25 cellular contexts compared by ENCODE assay signal in genomic region chr16:77408607-77409006, GRCh38. TPM values are rescaled to one million over a fixed set of nuclear protein-coding genes. Genes with fewer than 3 reads are reported as not detected.
A peak's percentile ranks its signal among the peaks of the same experiment; 100 is the strongest.
DNase-seq lines count a peak whose midpoint lies in the region; ATAC-seq and TF ChIP-seq lines count a peak whose summit lies in the region.
"Had no signal": no experiment of that assay in that cellular context is flagged by ENCODE, and none has a peak within 500 bp of the region (broad histone marks: within the 10 kb centered on the region; RNA-seq: fewer than 3 reads in every experiment).

No MANE protein-coding gene starts in this region.

- H3K27ac Mint-ChIP-seq in activated T-cell treated with anti-CD3 and anti-CD28 coated beads, Interleukin-2, amount 50 U/mL, for 72 hours = no peak overlapping the region
- H3K27ac Mint-ChIP-seq in stimulated activated effector memory CD8-positive, alpha-beta T cell treated with anti-CD3 and anti-CD28 coated beads, Interleukin-12 subunit alpha, Interleukin-12 subunit beta, amount 100 ng/mL, for 72 hours = no peak overlapping the region
- H3K27ac Mint-ChIP-seq: activated CD8-positive, alpha-beta T cell treated with anti-CD3 and anti-CD28 coated beads for 36 hours; activated T-helper 2 cell treated with anti-CD3 and anti-CD28 coated beads, Interferon-gamma antibody, Interleukin-2, Interleukin-4, amounts not matched to agents 10 μg/mL and 5 μg/mL and 100 μg/mL, durations not matched to agents 14 hours and 24 hours and 36 hours; nephron; stimulated activated naive CD8-positive, alpha-beta T cell treated with anti-CD3 and anti-CD28 coated beads, Interleukin-15, Interleukin-2, amounts not matched to agents 100 ng/mL and 50 ng/mL, for 24 hours; WTC11 had no signal

- ATAC-seq in activated T-cell treated with anti-CD3 and anti-CD28 coated beads, Interleukin-2, amount 50 U/mL, for 72 hours (replicated peaks in 1 of 2) = peak; percentile 80 to 83
- ATAC-seq in HG02938 (IDR thresholded peaks at IDR 0.05; ENCODE audit: unreplicated experiment) (peak; percentile 77), mucosa of descending colon (no peak), HG02588 (IDR thresholded peaks at IDR 0.05; ENCODE audit: unreplicated experiment) (no peak)
- ATAC-seq in stimulated activated effector memory CD8-positive, alpha-beta T cell treated with anti-CD3 and anti-CD28 coated beads, Interleukin-12 subunit alpha, Interleukin-12 subunit beta, amount 100 ng/mL, for 72 hours = peak; percentile 67
- ATAC-seq: activated CD8-positive, alpha-beta T cell treated with anti-CD3 and anti-CD28 coated beads for 36 hours; HCT116; psoas muscle; upper lobe of right lung; WTC11 had no signal

- H3K9me3 ChIP-seq in mucosa of descending colon = no peaks in the 10 kb centered on the region
- H3K9me3 ChIP-seq: psoas muscle, upper lobe of right lung had no signal

- TF ChIP-seq CTCF in mucosa of descending colon (IDR thresholded peaks at IDR 0.05) = no peak

- peaks cover 7% of the 10 kb centered on the region for H3K4me1 Mint-ChIP-seq in activated T-cell treated with anti-CD3 and anti-CD28 coated beads, Interleukin-2, amount 50 U/mL, for 72 hours (ENCODE audit: low read depth)
- H3K4me1 Mint-ChIP-seq in stimulated activated effector memory CD8-positive, alpha-beta T cell treated with anti-CD3 and anti-CD28 coated beads, Interleukin-12 subunit alpha, Interleukin-12 subunit beta, amount 100 ng/mL, for 72 hours = no peaks in the 10 kb centered on the region
- H3K4me1 Mint-ChIP-seq: central memory CD8-positive, alpha-beta T cell; nephron had no signal

- DNase-seq in activated T-cell treated with anti-CD3 and anti-CD28 coated beads, Interleukin-2, amount 50 U/mL, for 72 hours = no peak
- DNase-seq in activated T-cell treated with anti-CD3 and anti-CD28 coated beads for 4 hours = no peak
- peak; percentile 88 to 99 for DNase-seq in NOMO-1 (lab: John Stamatoyannopoulos, UW; ENCODE audit: unreplicated experiment in 2 of 2)
- DNase-seq in stimulated activated effector memory CD8-positive, alpha-beta T cell treated with anti-CD3 and anti-CD28 coated beads, Interleukin-12 subunit alpha, Interleukin-12 subunit beta, amount 100 ng/mL, for 72 hours (ENCODE audit: low spot score in 2 of 2) = no peak
- no peak for DNase-seq in stimulated activated naive CD4-positive, alpha-beta T cell (lab: John Stamatoyannopoulos, UW)
- no peak for DNase-seq in mucosa of descending colon
- DNase-seq: activated CD8-positive, alpha-beta T cell treated with anti-CD3 and anti-CD28 coated beads for 36 hours; amygdala; DMS79; effector CD4-positive, alpha-beta T cell; esophagus squamous epithelium; mammary epithelial cell; NCI-H2081; NCI-H748 treated with DMSO at 0.1 percent for 48 hours; psoas muscle; upper lobe of right lung had no signal

- no peaks in the 10 kb centered on the region for H3K4me1 ChIP-seq in mucosa of descending colon (ENCODE audit: low read depth)
- H3K4me1 ChIP-seq: esophagus squamous epithelium, psoas muscle, upper lobe of right lung had no signal

- peaks cover 2 to 3% of the 10 kb centered on the region in 2 donors for H3K9me3 Mint-ChIP-seq in activated T-cell treated with anti-CD3 and anti-CD28 coated beads, Interleukin-2, amount 50 U/mL, for 72 hours
- peaks cover 8% of the 10 kb centered on the region for H3K9me3 Mint-ChIP-seq in stimulated activated effector memory CD8-positive, alpha-beta T cell treated with anti-CD3 and anti-CD28 coated beads, Interleukin-12 subunit alpha, Interleukin-12 subunit beta, amount 100 ng/mL, for 72 hours

- no peaks in the 10 kb centered on the region for H3K36me3 ChIP-seq in mucosa of descending colon (ENCODE audit: low read depth)
- H3K36me3 ChIP-seq: esophagus squamous epithelium, upper lobe of right lung had no signal

- peaks cover 20% of the 10 kb centered on the region for H3K27me3 Mint-ChIP-seq in activated T-cell treated with anti-CD3 and anti-CD28 coated beads, Interleukin-2, amount 50 U/mL, for 72 hours (ENCODE audit: low read depth)
- H3K27me3 Mint-ChIP-seq: central memory CD8-positive, alpha-beta T cell had no signal

- no peak overlapping the region for H3K4me3 Mint-ChIP-seq in activated T-cell treated with anti-CD3 and anti-CD28 coated beads, Interleukin-2, amount 50 U/mL, for 72 hours
- no peak overlapping the region for H3K4me3 Mint-ChIP-seq in stimulated activated effector memory CD8-positive, alpha-beta T cell treated with anti-CD3 and anti-CD28 coated beads, Interleukin-12 subunit alpha, Interleukin-12 subunit beta, amount 100 ng/mL, for 72 hours
- H3K4me3 Mint-ChIP-seq: activated CD8-positive, alpha-beta T cell treated with anti-CD3 and anti-CD28 coated beads for 36 hours; central memory CD8-positive, alpha-beta T cell; nephron; stimulated activated naive CD8-positive, alpha-beta T cell treated with anti-CD3 and anti-CD28 coated beads, Interleukin-15, Interleukin-2, amounts not matched to agents 100 ng/mL and 50 ng/mL, for 24 hours; WTC11 had no signal

- no peak overlapping the region for H3K4me3 ChIP-seq in mucosa of descending colon
- H3K4me3 ChIP-seq: esophagus squamous epithelium, psoas muscle, upper lobe of right lung had no signal

- H3K36me3 Mint-ChIP-seq in activated T-cell treated with anti-CD3 and anti-CD28 coated beads, Interleukin-2, amount 50 U/mL, for 72 hours (ENCODE audit: insufficient read depth in 2 of 2) = peaks cover 0 to 1% of the 10 kb centered on the region in 2 donors
- no peaks in the 10 kb centered on the region for H3K36me3 Mint-ChIP-seq in stimulated activated effector memory CD8-positive, alpha-beta T cell treated with anti-CD3 and anti-CD28 coated beads, Interleukin-12 subunit alpha, Interleukin-12 subunit beta, amount 100 ng/mL, for 72 hours
- H3K36me3 Mint-ChIP-seq: WTC11 had no signal

- intact Hi-C loops in mucosa of descending colon (cut with DNase I, micrococcal nuclease) = no loop called here

RNA-seq across cellular contexts. Expression of gene ADAMTS18, which starts 26.2 kb away (rescaled TPM):
- total RNA-seq in activated T-cell treated with anti-CD3 and anti-CD28 coated beads, Interleukin-2, amount 50 U/mL, for 72 hours = not detected
- under 1 TPM in 2 of 3 donors, not detected in 1; 0.20 to 0.22 TPM for total RNA-seq in mucosa of descending colon
- total RNA-seq: activated CD8-positive, alpha-beta T cell treated with anti-CD3 and anti-CD28 coated beads for 36 hours; activated T-helper 2 cell treated with anti-CD3 and anti-CD28 coated beads, Interferon-gamma antibody, Interleukin-2, Interleukin-4, amounts not matched to agents 10 μg/mL and 5 μg/mL and 100 μg/mL, durations not matched to agents 14 hours and 24 hours and 36 hours; esophagus squamous epithelium; T-helper 1 cell treated with Interleukin-12 subunit alpha and Interleukin-12 subunit beta and Interleukin-4 antibody, amounts not matched to agents 30 ng/mL and 1 ng/mL, for 36 hours had no signal

Comparison
In these comparisons a context has a peak if more than half of its experiments do, and no peak if none do; other contexts are left out.
1. ATAC-seq: peak in activated T-cell treated with anti-CD3 and anti-CD28 coated beads, Interleukin-2, amount 50 U/mL, for 72 hours (2 of 2), HG02938 (single experiment) and stimulated activated effector memory CD8-positive, alpha-beta T cell treated with anti-CD3 and anti-CD28 coated beads, Interleukin-12 subunit alpha, Interleukin-12 subunit beta, amount 100 ng/mL, for 72 hours (single experiment); none in mucosa of descending colon (single experiment) and HG02588 (single experiment).
2. DNase-seq: peak in NOMO-1 (2 of 2); none in activated T-cell treated with anti-CD3 and anti-CD28 coated beads, Interleukin-2, amount 50 U/mL, for 72 hours (0 of 2), activated T-cell treated with anti-CD3 and anti-CD28 coated beads for 4 hours (single experiment), stimulated activated effector memory CD8-positive, alpha-beta T cell treated with anti-CD3 and anti-CD28 coated beads, Interleukin-12 subunit alpha, Interleukin-12 subunit beta, amount 100 ng/mL, for 72 hours (0 of 2), stimulated activated naive CD4-positive, alpha-beta T cell (0 of 6) and mucosa of descending colon (0 of 3).